ENCODE assay signal across 1 cellular context in genomic region chr1:26771643-26772321, GRCh38.
TF ChIP-seq lines count a peak whose summit lies in the region.

No MANE protein-coding gene starts in this region.

TF ChIP-seq in K562, 482 proteins besides CTCF, POLR2A, EP300 and RAD21 (continued from another document and continues in another):
- TF ChIP-seq THRB (CRISPR knock-in tag; conservative IDR thresholded peaks at IDR 0.05) (peak; percentile 83; the same call in 1 of the 2 replicates), SMARCA5 (IDR thresholded peaks at IDR 0.05) (no peak), ZNF239 (CRISPR knock-in tag; IDR thresholded peaks at IDR 0.05) (no peak), TAL1 (IDR thresholded peaks at IDR 0.05) (no peak), RBFOX2 (IDR thresholded peaks at IDR 0.05; ENCODE audit: low read depth, low read length) (no peak), MBD1 (CRISPR knock-in tag; IDR thresholded peaks at IDR 0.05) (no peak), MED1 (CRISPR knock-in tag; IDR thresholded peaks at IDR 0.05; ENCODE audit: borderline replicate concordance) (no peak), ZNF395 (CRISPR knock-in tag; IDR thresholded peaks at IDR 0.05) (no peak; the same call in 1 of the 2 replicates), ZNF280B (CRISPR knock-in tag; IDR thresholded peaks at IDR 0.05) (no peak), MNT (conservative IDR thresholded peaks at IDR 0.05) (peak; percentile 96), STAT5A (IDR thresholded peaks at IDR 0.05; ENCODE audit: borderline replicate concordance, low read length) (no peak), ARHGAP35 (IDR thresholded peaks at IDR 0.05; ENCODE audit: partially characterized antibody) (no peak), PHF21A (IDR thresholded peaks at IDR 0.05; ENCODE audit: borderline replicate concordance, low read depth) (peak; percentile 39; the same call in 1 of the 2 replicates), HDAC6 (IDR thresholded peaks at IDR 0.05; ENCODE audit: low read depth, low read length) (no peak), TRIM28 (IDR thresholded peaks at IDR 0.05) (no peak), PHTF2 (CRISPR knock-in tag; IDR thresholded peaks at IDR 0.05) (no peak), MGA (IDR thresholded peaks at IDR 0.05) (peak; percentile 49), U2AF1 (optimal IDR thresholded peaks at IDR 0.05; ENCODE audit: low read depth, low read length) (no peak), ZFX (CRISPR knock-in tag; IDR thresholded peaks at IDR 0.05) (peak; percentile 91), ZBTB7A (IDR thresholded peaks at IDR 0.05; ENCODE audit: borderline replicate concordance, control insufficient read depth, low read depth, low read length) (peak; percentile 71; the same call in 1 of the 2 replicates), ILF3 (IDR thresholded peaks at IDR 0.05; ENCODE audit: borderline replicate concordance) (no peak), GTF2A2 (tag; IDR thresholded peaks at IDR 0.05) (no peak), ARID2 (IDR thresholded peaks at IDR 0.05) (no peak), ATF7 (IDR thresholded peaks at IDR 0.05) (peak; percentile 88), NEUROD1 (IDR thresholded peaks at IDR 0.05; ENCODE audit: borderline replicate concordance, low read depth, low read length, partially characterized antibody) (peak; percentile 45), PHB2 (IDR thresholded peaks at IDR 0.05; ENCODE audit: low read depth) (no peak), ZSCAN32 (CRISPR knock-in tag; IDR thresholded peaks at IDR 0.05) (no peak), CXXC5 (CRISPR knock-in tag; IDR thresholded peaks at IDR 0.05) (no peak), ZBTB8A (IDR thresholded peaks at IDR 0.05; ENCODE audit: partially characterized antibody) (no peak), DEAF1 (CRISPR knock-in tag; IDR thresholded peaks at IDR 0.05) (no peak), ZNF77 (CRISPR knock-in tag; IDR thresholded peaks at IDR 0.05) (no peak), ZNF140 (CRISPR knock-in tag; IDR thresholded peaks at IDR 0.05) (no peak), ZNF445 (CRISPR knock-in tag; IDR thresholded peaks at IDR 0.05; ENCODE audit: low read depth) (no peak), C11orf30 (IDR thresholded peaks at IDR 0.05; ENCODE audit: low read depth) (peak; percentile 66), ZNF583 (CRISPR knock-in tag; IDR thresholded peaks at IDR 0.05) (0 out of 2 replicates have a peak, but pooled peaks have one; percentile 23), ZSCAN29 (IDR thresholded peaks at IDR 0.05) (no peak), GTF2F1 (IDR thresholded peaks at IDR 0.05; ENCODE audit: low read depth, low read length) (no peak), NR2C2 (CRISPR knock-in tag; IDR thresholded peaks at IDR 0.05) (no peak; the same call in 1 of the 2 replicates), NR2C2 (tag; IDR thresholded peaks at IDR 0.05) (peak; percentile 90), ADNP (tag; IDR thresholded peaks at IDR 0.05) (no peak), SLC30A9 (CRISPR knock-in tag; IDR thresholded peaks at IDR 0.05) (no peak)
